8 cellular contexts compared by ENCODE assay signal in the genomic region with DNA sequence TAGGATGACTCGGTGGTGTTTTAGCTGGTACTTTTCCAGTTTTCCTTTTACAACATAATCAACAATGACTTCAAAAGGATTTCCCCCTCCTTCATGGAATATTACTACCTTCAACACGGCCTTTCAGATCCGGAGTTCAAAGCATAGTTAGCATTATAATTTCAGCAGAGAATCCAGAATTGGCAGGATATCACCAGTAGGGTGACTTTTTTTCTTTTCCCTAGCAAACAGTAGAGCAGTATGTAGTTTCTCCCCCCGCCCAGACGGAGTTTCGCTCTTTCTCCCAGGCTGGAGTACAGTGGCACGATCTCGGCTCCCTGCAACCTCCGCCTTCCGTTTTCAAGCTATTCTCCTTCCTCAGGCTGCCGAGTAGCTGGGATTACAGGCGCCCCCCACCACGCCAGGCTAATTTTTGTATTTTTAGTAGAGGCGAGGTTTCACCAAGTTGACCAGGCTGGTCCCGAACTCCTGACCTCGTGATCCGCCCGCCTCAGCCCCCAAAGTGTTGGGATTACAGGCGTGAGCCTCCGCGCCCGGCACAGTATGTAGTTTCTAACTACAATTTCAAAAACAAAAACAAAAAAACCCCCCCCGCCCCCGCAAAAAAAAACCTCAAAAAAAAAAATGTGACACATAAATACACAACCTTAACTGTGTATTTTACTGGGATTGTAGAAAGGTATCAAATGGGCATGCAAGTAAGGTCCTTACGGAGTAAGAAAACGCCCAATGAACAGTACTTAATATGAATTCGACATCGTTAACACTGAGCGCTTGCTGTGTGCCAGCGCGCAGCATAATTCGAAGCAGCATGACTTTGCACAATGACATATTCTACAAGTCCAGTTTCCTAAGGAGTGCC. TPM values are rescaled to one million over a fixed set of nuclear protein-coding genes. Genes with fewer than 3 reads are reported as not detected.
DNase-seq lines count a peak whose midpoint lies in the region; ATAC-seq, FAIRE-seq and TF ChIP-seq lines count a peak whose summit lies in the region.

No MANE protein-coding gene starts in this region.

- peak overlapping the region; percentile 86 to 96 for H3K9ac ChIP-seq in liver (ENCODE audit: low read depth in 1 of 2, low read length in 2 of 2)

- H3K36me3 ChIP-seq in liver (ENCODE audit: control insufficient read depth in 4 of 4, insufficient read depth in 3 of 4, low read depth in 1 of 4, low read length in 3 of 4): no peaks in the 10 kb centered on the region

- peak overlapping the region; percentile 84 for H3K4me3 Mint-ChIP-seq in activated CD4-positive, alpha-beta T cell treated with anti-CD3 and anti-CD28 coated beads, Interleukin-2, amount 10 ng/mL, durations not matched to agents 7 days and 5 days

- H3K4me3 ChIP-seq in liver (ENCODE audit: low read depth in 1 of 3, low read length in 3 of 3): peak overlapping the region; percentile 67 to 84 (median 79)

- no peak for FAIRE-seq in GM12892 (lab: Jason Lieb, UNC)

- DNase-seq in GF-D8 (lab: John Stamatoyannopoulos, UW): peak; percentile 68
- peak; percentile 51 to 60 for DNase-seq in NCI-H524 (lab: John Stamatoyannopoulos, UW)
- peak; percentile 47 for DNase-seq in activated CD4-positive, alpha-beta T cell treated with anti-CD3 and anti-CD28 coated beads, Interleukin-2, amount 10 ng/mL, durations not matched to agents 7 days and 5 days
- peak; percentile 82 for DNase-seq in dermis blood vessel endothelial cell
- peak; percentile 42 for DNase-seq in stimulated activated CD4-positive, alpha-beta T cell treated with anti-CD3 and anti-CD28 coated beads, Interleukin-2, amount 100 ng/mL, for 48 hours
- DNase-seq in GM12892 (ENCODE audit: insufficient read length): no peak

- H3K4me1 Mint-ChIP-seq in activated CD4-positive, alpha-beta T cell treated with anti-CD3 and anti-CD28 coated beads, Interleukin-2, amount 10 ng/mL, durations not matched to agents 7 days and 5 days: peaks cover 39% of the 10 kb centered on the region

- no peaks in the 10 kb centered on the region for H3K9me3 Mint-ChIP-seq in activated CD4-positive, alpha-beta T cell treated with anti-CD3 and anti-CD28 coated beads, Interleukin-2, amount 10 ng/mL, durations not matched to agents 7 days and 5 days

- TF ChIP-seq CTCF in liver (IDR thresholded peaks at IDR 0.05; ENCODE audit: low read depth, low read length, missing input control): peak; percentile 24

- peaks cover 0 to 13% (median 8%) of the 10 kb centered on the region in 4 donors for H3K4me1 ChIP-seq in liver (ENCODE audit: control insufficient read depth in 4 of 4, insufficient read depth in 4 of 4, low read length in 3 of 4)

- no peaks in the 10 kb centered on the region for H3K9me3 ChIP-seq in liver (ENCODE audit: control insufficient read depth in 4 of 4, low read length in 3 of 4)

- POLR2A ChIA-PET in activated CD4-positive, alpha-beta T cell treated with anti-CD3 and anti-CD28 coated beads, Interleukin-2, amount 10 ng/mL, durations not matched to agents 7 days and 5 days (lab: Charles Lee): interaction anchor here (0.6 to 1.8 kb wide), 3 partner anchors 12 to 135 kb away, joined by 3 to 9 read pairs (median 4); partner anchors contain the start of gene HNRNPU

- CTCF ChIA-PET in activated CD4-positive, alpha-beta T cell treated with anti-CD3 and anti-CD28 coated beads, Interleukin-2, amount 10 ng/mL, durations not matched to agents 7 days and 5 days (lab: Charles Lee): interaction anchor here (0.7 to 10.5 kb wide), 7 partner anchors 10 to 1926 kb away, joined by 3 to 76 read pairs (median 4); partner anchors contain the start of gene HNRNPU

- peak; percentile 6 for ATAC-seq in HG03066 (IDR thresholded peaks at IDR 0.05; ENCODE audit: low read depth, unreplicated experiment)

- no peaks in the 10 kb centered on the region for H3K27me3 Mint-ChIP-seq in activated CD4-positive, alpha-beta T cell treated with anti-CD3 and anti-CD28 coated beads, Interleukin-2, amount 10 ng/mL, durations not matched to agents 7 days and 5 days

- under 1% methylated on average over 32 of the region's 32 CpGs for WGBS in liver

- peak; percentile 10 to 31 for TF ChIP-seq RAD21 in liver (IDR thresholded peaks at IDR 0.05)

- peak overlapping the region; percentile 100 for H3K27ac Mint-ChIP-seq in activated CD4-positive, alpha-beta T cell treated with anti-CD3 and anti-CD28 coated beads, Interleukin-2, amount 10 ng/mL, durations not matched to agents 7 days and 5 days

- TF ChIP-seq POLR2A in GM12892 (IDR thresholded peaks at IDR 0.05; ENCODE audit: low read depth, low read length): no peak; the same call in 1 of the 2 replicates

- peak overlapping the region; percentile 97 to 99 for H3K27ac ChIP-seq in liver (ENCODE audit: low read depth in 1 of 2, low read length in 2 of 2)

- H3K36me3 Mint-ChIP-seq in activated CD4-positive, alpha-beta T cell treated with anti-CD3 and anti-CD28 coated beads, Interleukin-2, amount 10 ng/mL, durations not matched to agents 7 days and 5 days (ENCODE audit: low read depth): peaks cover 26% of the 10 kb centered on the region

- H3K27me3 ChIP-seq in liver (ENCODE audit: control insufficient read depth in 4 of 4, insufficient read depth in 4 of 4, low read length in 3 of 4): no peaks in the 10 kb centered on the region

TF ChIP-seq in liver, 16 proteins besides CTCF, POLR2A, EP300 and RAD21:
- TF ChIP-seq RXRA (IDR thresholded peaks at IDR 0.05) (peak in 1 of 2 donors; percentile 15), SP1 (IDR thresholded peaks at IDR 0.05) (peak; percentile 6), EGR1 (IDR thresholded peaks at IDR 0.05; ENCODE audit: low read depth in 2 of 2) (peak; percentile 40 to 79), NR2F2 (IDR thresholded peaks at IDR 0.05) (no peak), TAF1 (conservative IDR thresholded peaks at IDR 0.05) (peak; percentile 91)
- TF ChIP-seq, protein P1, sequence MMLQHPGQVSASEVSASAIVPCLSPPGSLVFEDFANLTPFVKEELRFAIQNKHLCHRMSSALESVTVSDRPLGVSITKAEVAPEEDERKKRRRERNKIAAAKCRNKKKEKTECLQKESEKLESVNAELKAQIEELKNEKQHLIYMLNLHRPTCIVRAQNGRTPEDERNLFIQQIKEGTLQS (IDR thresholded peaks at IDR 0.05): no peak

RNA-seq across cellular contexts. Expression of gene COX20, which starts 1.5 kb away (rescaled TPM):
- 10 to 100 TPM; 29.8 to 32.9 TPM for total RNA-seq in activated CD4-positive, alpha-beta T cell treated with anti-CD3 and anti-CD28 coated beads, Interleukin-2, amount 10 ng/mL, durations not matched to agents 7 days and 5 days
- total RNA-seq in dermis blood vessel endothelial cell (16.8 and 33.0 TPM in 2 replicates), liver (10 to 100 TPM; 16.7 to 17.1 TPM)
- polyA plus RNA-seq in liver: 10 to 100 TPM; 20.9 to 45.7 TPM
- 76.7 TPM for polyA plus RNA-seq in GM12892 (2012; ENCODE audit: missing spikeins)

RNA-seq across cellular contexts. Expression of gene HNRNPU, which starts 30.4 kb away (rescaled TPM):
- 100 to 1,000 TPM; 425 to 469 TPM for total RNA-seq in activated CD4-positive, alpha-beta T cell treated with anti-CD3 and anti-CD28 coated beads, Interleukin-2, amount 10 ng/mL, durations not matched to agents 7 days and 5 days
- 395 and 520 TPM in 2 replicates for total RNA-seq in dermis blood vessel endothelial cell
- total RNA-seq in liver: 100 to 1,000 TPM; 209 to 233 TPM
- polyA plus RNA-seq in liver: 10 to 100 TPM; 45.3 to 62.5 TPM
- polyA plus RNA-seq in GM12892 (2012; ENCODE audit: missing spikeins): 224 TPM
